25 cellular contexts compared by ENCODE assay signal in genomic region chr12:109937371-109937770, GRCh38. TPM values are rescaled to one million over a fixed set of nuclear protein-coding genes. Genes with fewer than 3 reads are reported as not detected.
DNase-seq lines count a peak whose midpoint lies in the region; ATAC-seq and TF ChIP-seq lines count a peak whose summit lies in the region.
"Had no signal": no experiment of that assay in that cellular context is flagged by ENCODE, and none has a peak within 500 bp of the region (broad histone marks: within the 10 kb centered on the region; RNA-seq: fewer than 3 reads in every experiment).

No MANE protein-coding gene starts in this region.

- H3K27ac ChIP-seq in dorsolateral prefrontal cortex, result peak overlapping the region in 51 of 59 donors; percentile 0 to 73 (median 43)
- H3K27ac ChIP-seq: cardiac muscle cell, SK-N-MC, suprapubic skin had no signal

- intact Hi-C loops in dorsolateral prefrontal cortex (cut with DNase I), result no loop called here

- no peak for TF ChIP-seq CTCF in dorsolateral prefrontal cortex (IDR thresholded peaks at IDR 0.05 in 54 of 56, conservative IDR thresholded peaks at IDR 0.05 in 2 of 56; ENCODE audit: low read depth in 1 of 56, partially characterized antibody in 56 of 56)

- DNase-seq in RPMI7951 (ENCODE audit: low read depth) (peak; percentile 37), dorsolateral prefrontal cortex (no peak), kidney tubule cell (ENCODE audit: low spot score) (peak; percentile 72), pons (ENCODE audit: low spot score) (peak; percentile 44), NAMALWA (ENCODE audit: low spot score) (no peak), LoVo (ENCODE audit: low spot score) (no peak)
- DNase-seq in activated effector memory CD4-positive, alpha-beta T cell treated with anti-CD3 and anti-CD28 coated beads, Interleukin-2, amount 50 U/mL, for 16 hours, result no peak
- DNase-seq: activated CD4-positive, alpha-beta T cell treated with anti-CD3 and anti-CD28 coated beads, Interleukin-2, amount 10 ng/mL, durations not matched to agents 24 days and 14 days; activated naive CD4-positive, alpha-beta T cell treated with anti-CD3 and anti-CD28 coated beads, Interleukin-2, amount 10 ng/mL, durations not matched to agents 7 days and 5 days; amygdala; C1 segment of cervical spinal cord; DMS79 treated with DMSO at 0.1 percent for 48 hours; GOT3; KG1; NCI-H1436 treated with DMSO at 0.1 percent for 48 hours; NCI-H524; NK-92 treated with Interleukin-12 subunit alpha and Interleukin-12 subunit beta, amount 100 ng/mL, for 24 hours; small intestine; stimulated activated CD4-positive, alpha-beta T cell treated with anti-CD3 and anti-CD28 coated beads, Interleukin-2, amount 100 ng/mL, for 24 hours had no signal

- no peak for ATAC-seq in HG03521 (IDR thresholded peaks at IDR 0.05; ENCODE audit: unreplicated experiment)
- ATAC-seq: Panc1 had no signal

- H3K27me3 ChIP-seq in dorsolateral prefrontal cortex, result no peaks in the 10 kb centered on the region
- H3K27me3 ChIP-seq: cardiac muscle cell, suprapubic skin had no signal

- no peak overlapping the region for H3K4me3 ChIP-seq in dorsolateral prefrontal cortex
- H3K4me3 ChIP-seq: cardiac muscle cell, lung, SK-N-MC, suprapubic skin had no signal

RNA-seq across cellular contexts. Expression of gene TCHP, which starts 37.3 kb away (rescaled TPM):
- total RNA-seq in RPMI7951 (2014; rRNA removed; shearing (Covaris generic)), result 9.4 and 10.2 TPM in 2 replicates
- 10 to 100 TPM; 18.4 to 41.8 (median 27.7) TPM for total RNA-seq in dorsolateral prefrontal cortex

RNA-seq across cellular contexts. Expression of gene GLTP, which starts 57.0 kb away (rescaled TPM):
- 35.7 and 36.8 TPM in 2 replicates for total RNA-seq in RPMI7951 (2014; rRNA removed; shearing (Covaris generic))
- total RNA-seq in dorsolateral prefrontal cortex, result 100 to 1,000 TPM in 4 of 120 experiments, 10 to 100 TPM in 116; 20.7 to 126 (median 43.1) TPM

RNA-seq across cellular contexts. Expression of gene GIT2, which starts 58.8 kb away (rescaled TPM):
- 22.2 and 24.3 TPM in 2 replicates for total RNA-seq in RPMI7951 (2014; rRNA removed; shearing (Covaris generic))
- 100 to 1,000 TPM in 4 of 120 experiments, 10 to 100 TPM in 116; 54.2 to 101 (median 79.0) TPM for total RNA-seq in dorsolateral prefrontal cortex

Comparison
In these comparisons a context has a peak if more than half of its experiments do, and no peak if none do; other contexts are left out.
1. DNase-seq: peak in RPMI7951 (single experiment), kidney tubule cell (single experiment) and pons (single experiment); none in dorsolateral prefrontal cortex (0 of 10), activated effector memory CD4-positive, alpha-beta T cell treated with anti-CD3 and anti-CD28 coated beads, Interleukin-2, amount 50 U/mL, for 16 hours (single experiment), NAMALWA (single experiment) and LoVo (single experiment).